Comparison of ENCODE assay signal across 1 cellular context in the genomic region with DNA sequence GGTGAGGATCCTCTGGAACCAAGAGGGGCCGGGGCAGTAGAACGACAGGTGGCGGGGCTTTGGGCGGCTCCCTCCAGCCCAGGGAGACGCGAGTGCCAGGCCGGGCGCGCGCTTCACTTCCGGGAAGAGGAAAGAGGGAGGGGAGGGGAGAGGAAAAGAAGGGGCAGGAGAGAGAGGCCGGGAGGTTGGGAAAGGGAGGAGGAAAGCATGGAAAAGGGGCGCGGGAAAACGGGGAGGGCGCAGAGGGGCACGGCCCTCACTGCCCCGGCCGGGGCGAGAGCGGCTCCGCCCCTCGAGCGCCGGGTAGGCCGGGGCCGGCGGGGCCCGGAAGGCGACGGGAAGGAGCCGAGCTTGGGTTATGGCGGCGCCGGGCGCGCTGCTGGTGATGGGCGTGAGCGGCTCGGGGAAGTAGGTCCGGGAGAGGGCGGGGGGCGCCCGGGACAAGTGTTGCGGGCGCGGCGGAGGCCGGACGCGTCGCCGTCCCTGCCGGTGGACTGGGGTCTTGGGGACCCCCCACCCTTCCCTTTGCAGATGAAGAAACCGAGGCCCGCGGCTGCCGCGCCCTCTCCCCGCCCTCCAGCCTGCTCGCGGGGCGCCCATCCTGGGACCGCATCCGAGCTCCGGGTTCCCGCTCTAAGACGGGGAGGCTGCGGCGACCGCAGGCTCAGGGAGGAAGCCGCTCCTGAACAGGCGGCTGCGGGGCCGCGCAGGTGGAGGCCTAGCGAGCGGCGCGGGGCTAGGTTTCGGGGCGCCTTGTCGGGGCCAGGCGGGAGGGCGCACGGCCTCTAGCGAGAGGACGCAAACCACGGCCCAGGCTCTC.
TF ChIP-seq lines count a peak whose summit lies in the region.

A gene (plus strand): TSS at position 330 of the 820 bp plus-strand sequence. CDS start 29 bp downstream, at position 359.

TF ChIP-seq in HepG2, 621 proteins besides CTCF, POLR2A, EP300 and RAD21 (continued from another document):
- no peak for TF ChIP-seq SNRNP70 (IDR thresholded peaks at IDR 0.05; ENCODE audit: low read depth, low read length)
